Comparison of ENCODE assay signal across 21 cellular contexts in the genomic region with DNA sequence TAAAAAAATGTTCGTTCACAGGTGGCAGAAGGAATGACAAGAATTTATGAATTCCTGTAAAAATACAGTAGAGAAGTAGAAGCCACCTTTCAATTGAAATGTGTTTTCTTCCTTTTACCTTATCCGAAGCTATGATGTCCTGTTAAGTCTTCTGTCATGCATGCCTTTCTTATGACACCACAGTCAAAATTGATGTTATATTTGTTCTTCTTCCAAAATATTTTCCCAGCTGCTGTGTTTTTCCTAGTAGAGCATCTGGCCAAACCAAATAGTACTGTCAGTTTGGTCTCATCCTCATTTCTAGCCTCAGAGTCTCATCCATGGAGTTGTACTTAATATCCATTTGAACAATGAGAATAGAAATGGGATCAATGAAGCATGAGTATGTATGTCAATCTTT.
DNase-seq lines count a peak whose midpoint lies in the region; ATAC-seq, FAIRE-seq and TF ChIP-seq lines count a peak whose summit lies in the region.
"Had no signal": no experiment of that assay in that cellular context is flagged by ENCODE, and none has a peak within 500 bp of the region (broad histone marks: within the 10 kb centered on the region; RNA-seq: fewer than 3 reads in every experiment).

No MANE protein-coding gene starts in this region.

- H4K20me1 ChIP-seq in GM23248 (ENCODE audit: insufficient read depth) = no peaks in the 10 kb centered on the region

- H3K4me3 Mint-ChIP-seq in activated T-helper 17 cell treated with anti-CD3 and anti-CD28 coated beads, Interleukin-2, amount 50 U/mL, for 72 hours = no peak overlapping the region
- H3K4me3 Mint-ChIP-seq: central memory CD8-positive, alpha-beta T cell; GM23338; immature natural killer cell; stimulated activated naive CD8-positive, alpha-beta T cell treated with anti-CD3 and anti-CD28 coated beads, Interleukin-15, Interleukin-2, amounts not matched to agents 100 ng/mL and 50 ng/mL, for 24 hours; type B pancreatic cell had no signal

- H3K9me2 ChIP-seq in GM23248 (ENCODE audit: insufficient read depth) = no peaks in the 10 kb centered on the region

- H3K4me3 ChIP-seq in GM23248 (no peak overlapping the region), fibroblast of pulmonary artery (replicated peaks; ENCODE audit: low read depth, low read length) (no peak overlapping the region), skeletal muscle satellite cell (ENCODE audit: low read length) (no peak overlapping the region)
- H3K4me3 ChIP-seq: GM23338, lung had no signal

- DNase-seq in GM23248 = peak; percentile 31
- peak; percentile 50 for DNase-seq in RPMI7951 (ENCODE audit: low read depth)
- peak; percentile 17 for DNase-seq in fibroblast of pulmonary artery (ENCODE audit: low read depth)
- DNase-seq in GM12892 (ENCODE audit: insufficient read length) = no peak
- DNase-seq: BE2C, erythroblast, immature natural killer cell, NCI-H1694 treated with DMSO at 0.1 percent for 48 hours, NCI-H446 treated with DMSO at 0.1 percent for 48 hours, RPMI8226 had no signal

- 62 to 69% methylated on average over 2 of the region's 2 CpGs for WGBS in GM23248 (ENCODE audit: low coverage in 1 of 2, low lambda C conversion rate in 2 of 2, missing lambda C conversion rate in 2 of 2), 2 experiments

- in situ Hi-C loops in GM23248 (cut with MboI) = no loop called here

- no peaks in the 10 kb centered on the region for H3K27me3 ChIP-seq in GM23248 (replicated peaks; ENCODE audit: insufficient read depth)
- no peaks in the 10 kb centered on the region for H3K27me3 ChIP-seq in skeletal muscle satellite cell (ENCODE audit: control insufficient read depth, insufficient read depth, low read length)
- H3K27me3 ChIP-seq: BE2C had no signal

- 0 out of 2 replicates have a peak, but pooled peaks cover 11% of the 10 kb centered on the region for H3F3A ChIP-seq in GM23248 (ENCODE audit: insufficient read depth)

- H3K9ac ChIP-seq in GM23248 = no peak overlapping the region
- H3K9ac ChIP-seq in skeletal muscle satellite cell (ENCODE audit: low read depth, low read length) = no peak overlapping the region

- no peak overlapping the region for H3K4me2 ChIP-seq in GM23248 (ENCODE audit: unreplicated experiment)
- peak overlapping the region; percentile 4 for H3K4me2 ChIP-seq in skeletal muscle satellite cell (ENCODE audit: low read length)
- H3K4me2 ChIP-seq: GM23338 had no signal

- no peaks in the 10 kb centered on the region for H3K9me3 Mint-ChIP-seq in activated T-helper 17 cell treated with anti-CD3 and anti-CD28 coated beads, Interleukin-2, amount 50 U/mL, for 72 hours
- H3K9me3 Mint-ChIP-seq: activated T-helper 2 cell treated with anti-CD3 and anti-CD28 coated beads, Interferon-gamma antibody, Interleukin-2, Interleukin-4, amounts not matched to agents 10 μg/mL and 5 μg/mL and 100 μg/mL, durations not matched to agents 14 hours and 24 hours and 36 hours; central memory CD8-positive, alpha-beta T cell; GM23338; immature natural killer cell; stimulated activated naive CD8-positive, alpha-beta T cell treated with anti-CD3 and anti-CD28 coated beads, Interleukin-15, Interleukin-2, amounts not matched to agents 100 ng/mL and 50 ng/mL, for 24 hours; type B pancreatic cell had no signal

- FAIRE-seq in GM12892 (lab: Jason Lieb, UNC) = no peak
- FAIRE-seq: G401.6, GM19239 had no signal

- no peaks in the 10 kb centered on the region for H3K36me3 Mint-ChIP-seq in activated T-helper 17 cell treated with anti-CD3 and anti-CD28 coated beads, Interleukin-2, amount 50 U/mL, for 72 hours (ENCODE audit: low read depth)
- H3K36me3 Mint-ChIP-seq: type B pancreatic cell had no signal

- H3K79me2 ChIP-seq in GM23248 (ENCODE audit: insufficient read depth) = no peaks in the 10 kb centered on the region

- H3K4me1 Mint-ChIP-seq in activated T-helper 17 cell treated with anti-CD3 and anti-CD28 coated beads, Interleukin-2, amount 50 U/mL, for 72 hours = no peaks in the 10 kb centered on the region
- H3K4me1 Mint-ChIP-seq: central memory CD8-positive, alpha-beta T cell; immature natural killer cell had no signal

- H3K9me3 ChIP-seq in GM23248 (ENCODE audit: low read depth) (no peaks in the 10 kb centered on the region), skeletal muscle satellite cell (replicated peaks; ENCODE audit: low read length) (no peaks in the 10 kb centered on the region)
- H3K9me3 ChIP-seq: BE2C had no signal

- TF ChIP-seq CTCF in fibroblast of pulmonary artery (IDR thresholded peaks at IDR 0.05; ENCODE audit: low read length, missing control alignments) = no peak

- no peak for TF ChIP-seq POLR2A in GM12892 (IDR thresholded peaks at IDR 0.05; ENCODE audit: low read depth, low read length)

- H3K4me1 ChIP-seq in GM23248 (ENCODE audit: insufficient read depth) = peaks cover 17% of the 10 kb centered on the region
- H3K4me1 ChIP-seq in skeletal muscle satellite cell (ENCODE audit: control insufficient read depth, insufficient read depth, low read length) = peaks cover 26% of the 10 kb centered on the region

- H3K27ac Mint-ChIP-seq in activated T-helper 17 cell treated with anti-CD3 and anti-CD28 coated beads, Interleukin-2, amount 50 U/mL, for 72 hours = no peak overlapping the region
- H3K27ac Mint-ChIP-seq: activated T-helper 2 cell treated with anti-CD3 and anti-CD28 coated beads, Interferon-gamma antibody, Interleukin-2, Interleukin-4, amounts not matched to agents 10 μg/mL and 5 μg/mL and 100 μg/mL, durations not matched to agents 14 hours and 24 hours and 36 hours; GM23338; immature natural killer cell; stimulated activated naive CD8-positive, alpha-beta T cell treated with anti-CD3 and anti-CD28 coated beads, Interleukin-15, Interleukin-2, amounts not matched to agents 100 ng/mL and 50 ng/mL, for 24 hours; type B pancreatic cell had no signal

- no peaks in the 10 kb centered on the region for H3K27me3 Mint-ChIP-seq in activated T-helper 17 cell treated with anti-CD3 and anti-CD28 coated beads, Interleukin-2, amount 50 U/mL, for 72 hours
- H3K27me3 Mint-ChIP-seq: central memory CD8-positive, alpha-beta T cell; stimulated activated naive CD8-positive, alpha-beta T cell treated with anti-CD3 and anti-CD28 coated beads, Interleukin-15, Interleukin-2, amounts not matched to agents 100 ng/mL and 50 ng/mL, for 24 hours; type B pancreatic cell had no signal

- H3K36me3 ChIP-seq in GM23248 (ENCODE audit: low read depth) (no peaks in the 10 kb centered on the region), skeletal muscle satellite cell (ENCODE audit: insufficient read depth, low read length) (no peaks in the 10 kb centered on the region)
- H3K36me3 ChIP-seq: BE2C had no signal

- H2AFZ ChIP-seq in GM23248 = no peak overlapping the region
- H2AFZ ChIP-seq: GM23338 had no signal

- no peak for ATAC-seq in HG03095 (IDR thresholded peaks at IDR 0.05; ENCODE audit: unreplicated experiment)
- ATAC-seq in activated T-helper 17 cell treated with anti-CD3 and anti-CD28 coated beads, Interleukin-2, amount 50 U/mL, for 72 hours (replicated peaks) = no peak
- ATAC-seq: GM23338 had no signal

- H3K27ac ChIP-seq in GM23248 = no peak overlapping the region
